Comparison of ENCODE assay signal across 1 cellular context in genomic region chr5:145946112-145946861, GRCh38.
TF ChIP-seq lines count a peak whose summit lies in the region.

No MANE protein-coding gene starts in this region.

TF ChIP-seq in HEK293, 187 proteins besides CTCF, POLR2A, EP300 and RAD21 (continued from another document):
- TF ChIP-seq, protein P1, sequence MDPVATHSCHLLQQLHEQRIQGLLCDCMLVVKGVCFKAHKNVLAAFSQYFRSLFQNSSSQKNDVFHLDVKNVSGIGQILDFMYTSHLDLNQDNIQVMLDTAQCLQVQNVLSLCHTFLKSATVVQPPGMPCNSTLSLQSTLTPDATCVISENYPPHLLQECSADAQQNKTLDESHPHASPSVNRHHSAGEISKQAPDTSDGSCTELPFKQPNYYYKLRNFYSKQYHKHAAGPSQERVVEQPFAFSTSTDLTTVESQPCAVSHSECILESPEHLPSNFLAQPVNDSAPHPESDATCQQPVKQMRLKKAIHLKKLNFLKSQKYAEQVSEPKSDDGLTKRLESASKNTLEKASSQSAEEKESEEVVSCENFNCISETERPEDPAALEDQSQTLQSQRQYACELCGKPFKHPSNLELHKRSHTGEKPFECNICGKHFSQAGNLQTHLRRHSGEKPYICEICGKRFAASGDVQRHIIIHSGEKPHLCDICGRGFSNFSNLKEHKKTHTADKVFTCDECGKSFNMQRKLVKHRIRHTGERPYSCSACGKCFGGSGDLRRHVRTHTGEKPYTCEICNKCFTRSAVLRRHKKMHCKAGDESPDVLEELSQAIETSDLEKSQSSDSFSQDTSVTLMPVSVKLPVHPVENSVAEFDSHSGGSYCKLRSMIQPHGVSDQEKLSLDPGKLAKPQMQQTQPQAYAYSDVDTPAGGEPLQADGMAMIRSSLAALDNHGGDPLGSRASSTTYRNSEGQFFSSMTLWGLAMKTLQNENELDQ (tag by site-specific recombination; IDR thresholded peaks at IDR 0.05; ENCODE audit: low read depth) = no peak
- TF ChIP-seq PRDM6 (tag by site-specific recombination; IDR thresholded peaks at IDR 0.05) (peak; percentile 84), ZNF416 (tag by site-specific recombination; IDR thresholded peaks at IDR 0.05) (no peak), ZNF10 (tag by site-specific recombination; IDR thresholded peaks at IDR 0.05) (no peak), ZNF585B (tag by site-specific recombination; IDR thresholded peaks at IDR 0.05) (no peak), ZNF138 (tag by site-specific recombination; IDR thresholded peaks at IDR 0.05; ENCODE audit: borderline replicate concordance) (no peak), ZNF280D (tag by site-specific recombination; IDR thresholded peaks at IDR 0.05) (no peak), ZNF366 (tag by site-specific recombination; conservative IDR thresholded peaks at IDR 0.05) (peak; percentile 97), ZNF549 (tag by site-specific recombination; IDR thresholded peaks at IDR 0.05) (no peak), ZNF146 (tag by site-specific recombination; IDR thresholded peaks at IDR 0.05) (no peak; the same call in 1 of the 2 replicates), ZNF16 (tag by site-specific recombination; IDR thresholded peaks at IDR 0.05; ENCODE audit: low read depth) (no peak), PRDM1 (tag by site-specific recombination; IDR thresholded peaks at IDR 0.05) (peak; percentile 64), ZNF660 (tag by site-specific recombination; IDR thresholded peaks at IDR 0.05) (peak; percentile 87), ZSCAN16 (tag by site-specific recombination; IDR thresholded peaks at IDR 0.05) (peak; percentile 94), ZNF132 (tag by site-specific recombination; IDR thresholded peaks at IDR 0.05; ENCODE audit: borderline replicate concordance) (no peak), ZNF133 (tag by site-specific recombination; IDR thresholded peaks at IDR 0.05) (no peak), KLF10 (tag by site-specific recombination; IDR thresholded peaks at IDR 0.05) (peak; percentile 86), KLF16 (tag by site-specific recombination; IDR thresholded peaks at IDR 0.05) (no peak), ZNF843 (tag by site-specific recombination; IDR thresholded peaks at IDR 0.05) (peak; percentile 90), ZNF768 (tag by site-specific recombination; IDR thresholded peaks at IDR 0.05) (no peak), SCRT2 (tag by site-specific recombination; IDR thresholded peaks at IDR 0.05) (peak; percentile 89), ZFP3 (tag by site-specific recombination; IDR thresholded peaks at IDR 0.05; ENCODE audit: low read depth) (no peak), GFI1B (tag by site-specific recombination; IDR thresholded peaks at IDR 0.05) (no peak), ZNF2 (tag by site-specific recombination; IDR thresholded peaks at IDR 0.05) (peak; percentile 63), ZNF510 (tag by site-specific recombination; IDR thresholded peaks at IDR 0.05; ENCODE audit: insufficient replicate concordance) (no peak), ZNF555 (tag by site-specific recombination; conservative IDR thresholded peaks at IDR 0.05) (no peak), ZSCAN30 (tag by site-specific recombination; IDR thresholded peaks at IDR 0.05) (no peak), YY2 (tag by site-specific recombination; IDR thresholded peaks at IDR 0.05) (no peak), ZNF560 (tag by site-specific recombination; IDR thresholded peaks at IDR 0.05; ENCODE audit: borderline replicate concordance) (no peak), ZNF529 (tag by site-specific recombination; IDR thresholded peaks at IDR 0.05; ENCODE audit: insufficient replicate concordance) (no peak), ZNF19 (tag by site-specific recombination; IDR thresholded peaks at IDR 0.05; ENCODE audit: low read depth) (no peak), ZNF18 (tag by site-specific recombination; IDR thresholded peaks at IDR 0.05) (no peak), ZNF777 (tag by site-specific recombination; IDR thresholded peaks at IDR 0.05; ENCODE audit: borderline replicate concordance) (no peak), ZNF350 (tag by site-specific recombination; IDR thresholded peaks at IDR 0.05) (no peak), ZNF654 (tag by site-specific recombination; IDR thresholded peaks at IDR 0.05; ENCODE audit: low read depth) (no peak; the same call in none of the 2 replicates), ZNF544 (tag by site-specific recombination; IDR thresholded peaks at IDR 0.05) (no peak), ZNF626 (tag by site-specific recombination; IDR thresholded peaks at IDR 0.05) (no peak), FEZF1 (tag by site-specific recombination; IDR thresholded peaks at IDR 0.05) (peak; percentile 91), ZXDB (tag by site-specific recombination; IDR thresholded peaks at IDR 0.05) (peak; percentile 36; the same call in 1 of the 2 replicates), ZNF221 (tag by site-specific recombination; IDR thresholded peaks at IDR 0.05; ENCODE audit: borderline replicate concordance) (no peak)
- TF ChIP-seq, protein P2, sequence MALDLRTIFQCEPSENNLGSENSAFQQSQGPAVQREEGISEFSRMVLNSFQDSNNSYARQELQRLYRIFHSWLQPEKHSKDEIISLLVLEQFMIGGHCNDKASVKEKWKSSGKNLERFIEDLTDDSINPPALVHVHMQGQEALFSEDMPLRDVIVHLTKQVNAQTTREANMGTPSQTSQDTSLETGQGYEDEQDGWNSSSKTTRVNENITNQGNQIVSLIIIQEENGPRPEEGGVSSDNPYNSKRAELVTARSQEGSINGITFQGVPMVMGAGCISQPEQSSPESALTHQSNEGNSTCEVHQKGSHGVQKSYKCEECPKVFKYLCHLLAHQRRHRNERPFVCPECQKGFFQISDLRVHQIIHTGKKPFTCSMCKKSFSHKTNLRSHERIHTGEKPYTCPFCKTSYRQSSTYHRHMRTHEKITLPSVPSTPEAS (tag by site-specific recombination; IDR thresholded peaks at IDR 0.05) = 0 out of 2 replicates have a peak, but pooled peaks have one; percentile 18
- TF ChIP-seq, protein P3, sequence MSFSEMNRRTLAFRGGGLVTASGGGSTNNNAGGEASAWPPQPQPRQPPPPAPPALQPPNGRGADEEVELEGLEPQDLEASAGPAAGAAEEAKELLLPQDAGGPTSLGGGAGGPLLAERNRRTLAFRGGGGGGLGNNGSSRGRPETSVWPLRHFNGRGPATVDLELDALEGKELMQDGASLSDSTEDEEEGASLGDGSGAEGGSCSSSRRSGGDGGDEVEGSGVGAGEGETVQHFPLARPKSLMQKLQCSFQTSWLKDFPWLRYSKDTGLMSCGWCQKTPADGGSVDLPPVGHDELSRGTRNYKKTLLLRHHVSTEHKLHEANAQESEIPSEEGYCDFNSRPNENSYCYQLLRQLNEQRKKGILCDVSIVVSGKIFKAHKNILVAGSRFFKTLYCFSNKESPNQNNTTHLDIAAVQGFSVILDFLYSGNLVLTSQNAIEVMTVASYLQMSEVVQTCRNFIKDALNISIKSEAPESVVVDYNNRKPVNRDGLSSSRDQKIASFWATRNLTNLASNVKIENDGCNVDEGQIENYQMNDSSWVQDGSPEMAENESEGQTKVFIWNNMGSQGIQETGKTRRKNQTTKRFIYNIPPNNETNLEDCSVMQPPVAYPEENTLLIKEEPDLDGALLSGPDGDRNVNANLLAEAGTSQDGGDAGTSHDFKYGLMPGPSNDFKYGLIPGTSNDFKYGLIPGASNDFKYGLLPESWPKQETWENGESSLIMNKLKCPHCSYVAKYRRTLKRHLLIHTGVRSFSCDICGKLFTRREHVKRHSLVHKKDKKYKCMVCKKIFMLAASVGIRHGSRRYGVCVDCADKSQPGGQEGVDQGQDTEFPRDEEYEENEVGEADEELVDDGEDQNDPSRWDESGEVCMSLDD (tag by site-specific recombination; IDR thresholded peaks at IDR 0.05) = no peak
- TF ChIP-seq, protein P4, sequence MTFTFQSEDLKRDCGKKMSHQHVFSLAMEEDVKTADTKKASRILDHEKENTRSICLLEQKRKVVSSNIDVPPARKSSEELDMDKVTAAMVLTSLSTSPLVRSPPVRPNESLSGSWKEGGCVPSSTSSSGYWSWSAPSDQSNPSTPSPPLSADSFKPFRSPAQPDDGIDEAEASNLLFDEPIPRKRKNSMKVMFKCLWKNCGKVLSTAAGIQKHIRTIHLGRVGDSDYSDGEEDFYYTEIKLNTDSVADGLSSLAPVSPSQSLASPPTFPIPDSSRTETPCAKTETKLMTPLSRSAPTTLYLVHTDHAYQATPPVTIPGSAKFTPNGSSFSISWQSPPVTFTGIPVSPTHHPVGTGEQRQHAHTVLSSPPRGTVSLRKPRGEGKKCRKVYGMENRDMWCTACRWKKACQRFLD (tag by site-specific recombination; IDR thresholded peaks at IDR 0.05) = no peak
